Comparison of ENCODE assay signal across 20 cellular contexts in genomic region chr7:37493810-37494209, GRCh38. TPM values are rescaled to one million over a fixed set of nuclear protein-coding genes. Genes with fewer than 3 reads are reported as not detected.
"Had no signal": no experiment of that assay in that cellular context is flagged by ENCODE, and none has a peak within 500 bp of the region (broad histone marks: within the 10 kb centered on the region; RNA-seq: fewer than 3 reads in every experiment).

No MANE protein-coding gene starts in this region.

- H3K4me3 ChIP-seq: adrenal gland, colonic mucosa, heart right ventricle, lower lobe of right lung, ovary had no signal

- H3K36me3 ChIP-seq: adrenal gland, colonic mucosa, heart right ventricle, lower lobe of right lung, ovary had no signal

- DNase-seq: activated B cell treated with CpG ODN at 0.5 μM for 24 hours; activated CD4-positive, alpha-beta T cell treated with anti-CD3 and anti-CD28 coated beads for 4 hours; activated CD4-positive, alpha-beta T cell treated with anti-CD3 and anti-CD28 coated beads, Interleukin-2, amount 50 U/mL, for 48 hours; activated CD8-positive, alpha-beta memory T cell treated with anti-CD3 and anti-CD28 coated beads, Interleukin-2, amount 50 U/mL, for 48 hours; activated naive CD4-positive, alpha-beta T cell; activated T-cell treated with anti-CD3 and anti-CD28 coated beads, Interleukin-2, amount 50 U/mL, for 4 hours; adrenal gland; colonic mucosa; erythroblast; foreskin fibroblast; heart right ventricle; kidney; lower lobe of right lung; naive B cell; ovary; right cardiac atrium; stimulated activated CD4-positive, alpha-beta T cell treated with anti-CD3 and anti-CD28 coated beads, Interleukin-1b, Interleukin-23, amount 100 ng/mL, for 48 hours; T-helper 9 cell had no signal

- H3K4me1 ChIP-seq: adrenal gland, colonic mucosa, heart right ventricle, lower lobe of right lung had no signal

- H3K27me3 ChIP-seq: adrenal gland, colonic mucosa, heart right ventricle, ovary had no signal

- H3K27ac ChIP-seq: adrenal gland, colonic mucosa, heart right ventricle, lower lobe of right lung, ovary had no signal

- ATAC-seq: activated T-cell treated with anti-CD3 and anti-CD28 coated beads, Interleukin-2, amount 50 U/mL, for 4 hours; left lobe of liver; lower lobe of right lung; right cardiac atrium had no signal

RNA-seq across cellular contexts. Expression of gene ELMO1, which starts 45.1 kb away (rescaled TPM):
- polyA plus RNA-seq: fibroblast of lung had no signal
